ENCODE assay signal across 24 cellular contexts in the genomic region with DNA sequence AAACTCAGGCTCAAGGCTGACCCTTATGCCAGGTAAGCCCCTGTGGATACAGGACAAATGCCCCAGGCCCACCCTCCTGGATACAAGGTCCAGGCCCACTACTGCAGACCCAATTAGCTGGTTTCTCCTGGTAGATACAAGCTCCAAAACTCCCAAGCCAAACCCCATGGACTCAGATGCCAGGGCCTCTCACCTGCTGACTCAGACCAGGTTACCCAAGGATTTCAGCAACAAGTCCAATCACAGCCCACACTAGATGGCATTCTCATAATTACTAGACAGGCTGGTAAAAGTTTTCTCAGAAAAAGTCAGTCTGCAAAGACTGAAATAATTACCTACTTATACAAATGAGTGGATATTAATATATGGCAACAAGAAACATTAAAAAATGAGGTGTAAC.
"Had no signal": no experiment of that assay in that cellular context is flagged by ENCODE, and none has a peak within 500 bp of the region (broad histone marks: within the 10 kb centered on the region; RNA-seq: fewer than 3 reads in every experiment).

No MANE protein-coding gene starts in this region.

- H3K27me3 ChIP-seq: esophagus muscularis mucosa, gastrocnemius medialis, heart right ventricle, left lung had no signal

- H3K9me3 ChIP-seq: gastrocnemius medialis, lower lobe of right lung had no signal

- H3K36me3 ChIP-seq: esophagus muscularis mucosa, gastrocnemius medialis, heart right ventricle, left lung, lower lobe of right lung had no signal

- ATAC-seq: gastrocnemius medialis; heart right ventricle; left cardiac atrium; left lung; left ventricle myocardium superior; lower lobe of right lung; naive thymus-derived CD4-positive, alpha-beta T cell had no signal

- H3K27ac ChIP-seq: coronary artery, dorsolateral prefrontal cortex, esophagus muscularis mucosa, gastrocnemius medialis, heart right ventricle, left lung, lower lobe of right lung had no signal

- FAIRE-seq: colon, endothelial cell of umbilical vein, islet of Langerhans, keratinocyte had no signal

- H3K4me1 ChIP-seq: esophagus muscularis mucosa, gastrocnemius medialis, heart right ventricle, left lung, lower lobe of right lung had no signal

- H3K4me3 ChIP-seq: coronary artery, dorsolateral prefrontal cortex, esophagus muscularis mucosa, gastrocnemius medialis, heart right ventricle, left lung, lower lobe of right lung had no signal

- DNase-seq: dermis blood vessel endothelial cell; dorsolateral prefrontal cortex; effector CD4-positive, alpha-beta T cell; effector memory CD4-positive, alpha-beta T cell; erythroblast; foreskin melanocyte; gastrocnemius medialis; glutamatergic neuron; head of caudate nucleus; heart right ventricle; hippocampal formation; left cardiac atrium; left lung; left ventricle myocardium superior; lower lobe of right lung; mesendoderm; midbrain; naive thymus-derived CD4-positive, alpha-beta T cell had no signal
